In the genomic region with DNA sequence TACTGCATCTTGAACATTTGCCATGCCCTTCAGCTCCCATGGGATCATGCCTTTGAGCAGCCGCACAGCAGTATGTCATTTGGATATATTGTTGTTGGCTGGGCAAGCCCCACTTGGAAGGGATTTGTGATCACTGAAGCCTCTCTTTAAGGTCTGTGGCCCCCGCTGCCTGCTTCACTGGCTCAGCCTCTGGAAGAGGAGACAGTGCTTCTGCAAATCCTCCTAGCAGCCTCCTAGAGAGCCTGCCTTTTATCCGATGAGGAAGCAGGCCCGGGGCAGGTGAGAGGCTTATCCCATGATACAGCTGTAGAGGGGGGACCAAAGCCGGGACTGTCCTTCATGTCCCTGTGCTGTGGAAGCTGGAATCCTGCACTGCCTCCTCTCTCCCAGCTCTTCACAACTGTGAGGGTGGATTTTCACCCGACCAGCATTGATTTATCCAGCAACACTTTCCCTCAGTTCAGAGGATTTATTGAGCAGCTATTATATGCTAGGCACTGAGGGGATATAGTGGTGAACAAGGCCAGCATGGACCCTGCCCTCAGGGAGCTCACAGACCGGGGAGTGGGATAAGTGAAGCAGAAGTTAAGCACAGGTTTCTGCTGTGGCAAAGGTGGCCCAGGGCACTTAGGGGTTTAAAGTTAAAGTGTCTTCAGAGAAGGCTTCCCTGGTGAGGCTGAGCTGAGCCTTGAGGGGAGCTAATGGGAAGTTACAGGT, we compare ENCODE assay signal across 20 cellular contexts. TPM values are rescaled to one million over a fixed set of nuclear protein-coding genes. Genes with fewer than 3 reads are reported as not detected.
DNase-seq lines count a peak whose midpoint lies in the region; ATAC-seq lines count a peak whose summit lies in the region.
"Had no signal": no experiment of that assay in that cellular context is flagged by ENCODE, and none has a peak within 500 bp of the region (broad histone marks: within the 10 kb centered on the region; RNA-seq: fewer than 3 reads in every experiment).

No MANE protein-coding gene starts in this region.

- H3K4me2 ChIP-seq in neuronal stem cell (ENCODE audit: insufficient read depth, low read length, poor library complexity, severe bottlenecking) = no peak overlapping the region
- H3K4me2 ChIP-seq: KMS-11, smooth muscle cell had no signal

- no peak overlapping the region for H3K14ac ChIP-seq in neuronal stem cell (ENCODE audit: low read length)

- no peak overlapping the region for H2BK5ac ChIP-seq in neuronal stem cell (ENCODE audit: low read length)

- no peaks in the 10 kb centered on the region for H3K9me3 ChIP-seq in neuronal stem cell (replicated peaks in 1 of 2; ENCODE audit: control insufficient read depth in 2 of 2, insufficient read depth in 1 of 2, low read depth in 1 of 2, low read length in 2 of 2)
- H3K9me3 ChIP-seq: esophagus squamous epithelium, gastroesophageal sphincter had no signal

- no peak overlapping the region for H2BK120ac ChIP-seq in neuronal stem cell (ENCODE audit: low read depth, low read length)

- DNase-seq in DMS 273 (lab: John Stamatoyannopoulos, UW; ENCODE audit: unreplicated experiment) = peak; percentile 45
- DNase-seq in DMS 273 treated with DMSO at 0.1 percent for 48 hours (lab: John Stamatoyannopoulos, UW) = no peak
- peak; percentile 55 for DNase-seq in NCI-H2029 (lab: John Stamatoyannopoulos, UW)
- DNase-seq in NCI-H82 (lab: John Stamatoyannopoulos, UW) = peak; percentile 89
- DNase-seq in neuronal stem cell (ENCODE audit: low spot score) = no peak
- no peak for DNase-seq in cerebellar nuclear complex (lab: John Stamatoyannopoulos, UW)
- DNase-seq in NOMO-1 treated with DMSO at 0.1 percent for 48 hours (lab: John Stamatoyannopoulos, UW; ENCODE audit: unreplicated experiment) = no peak
- DNase-seq: CD8-positive, alpha-beta memory T cell; esophagus squamous epithelium; kidney glomerular epithelial cell; nucleus accumbens; stimulated activated CD4-positive, alpha-beta T cell treated with anti-CD3 and anti-CD28 coated beads, Interleukin-4, amount 100 ng/mL, for 1 hour; stimulated activated naive CD4-positive, alpha-beta T cell had no signal

- H2AK5ac ChIP-seq in neuronal stem cell (ENCODE audit: low read depth, low read length) = no peak overlapping the region

- peaks cover 5 to 69% (median 26%) of the 10 kb centered on the region in 3 experiments for H3K27me3 ChIP-seq in neuronal stem cell (ENCODE audit: control insufficient read depth in 3 of 3, insufficient read depth in 3 of 3, low read depth in 1 of 3, low read length in 3 of 3)

- no peak overlapping the region for H2AFZ ChIP-seq in neuronal stem cell (ENCODE audit: low read length)

- ATAC-seq in HG03460 (IDR thresholded peaks at IDR 0.05; ENCODE audit: unreplicated experiment) = no peak
- ATAC-seq: gastroesophageal sphincter had no signal

- no peak overlapping the region for H3K23ac ChIP-seq in neuronal stem cell (ENCODE audit: low read depth, low read length, poor library complexity)

- H3K36me3 ChIP-seq in neuronal stem cell (replicated peaks in 1 of 2; ENCODE audit: control insufficient read depth in 2 of 2, insufficient read depth in 2 of 2, low read length in 2 of 2) = no peaks in the 10 kb centered on the region
- H3K36me3 ChIP-seq: esophagus squamous epithelium, gastroesophageal sphincter had no signal

- no peak overlapping the region for H4K91ac ChIP-seq in neuronal stem cell (ENCODE audit: low read depth, low read length, poor library complexity)

- WGBS in neuronal stem cell (ENCODE audit: extremely low coverage in 2 of 2, insufficient read length in 2 of 2, insufficient replicate concordance in 1 of 2), 2 donors = no CpG with 5 or more reads among the region's 7 CpGs

- no peaks in the 10 kb centered on the region for H3K79me1 ChIP-seq in neuronal stem cell (ENCODE audit: low read depth, low read length)

- no peak overlapping the region for H3K9ac ChIP-seq in neuronal stem cell (ENCODE audit: low read depth, low read length, poor library complexity)
- H3K9ac ChIP-seq: KMS-11 had no signal

- H2BK15ac ChIP-seq in neuronal stem cell (ENCODE audit: low read length) = no peak overlapping the region

- no peak overlapping the region for H3K27ac ChIP-seq in neuronal stem cell (replicated peaks; ENCODE audit: low read length)
- H3K27ac ChIP-seq: 22Rv1, coronary artery, esophagus squamous epithelium, gastroesophageal sphincter, KMS-11, VCaP had no signal

- no peak overlapping the region for H3K4me3 ChIP-seq in neuronal stem cell (ENCODE audit: low read length in 2 of 2)
- H3K4me3 ChIP-seq: coronary artery, esophagus squamous epithelium, gastroesophageal sphincter, smooth muscle cell had no signal

- no peak overlapping the region for H3K4ac ChIP-seq in neuronal stem cell (ENCODE audit: low read length)

- H2BK12ac ChIP-seq in neuronal stem cell (ENCODE audit: low read length) = no peak overlapping the region

- H3K18ac ChIP-seq in neuronal stem cell (ENCODE audit: low read length) = peak overlapping the region; percentile 9

- H4K8ac ChIP-seq in neuronal stem cell (ENCODE audit: low read depth, low read length) = no peak overlapping the region

- peaks cover 0 to 4% of the 10 kb centered on the region in 2 donors for H3K4me1 ChIP-seq in neuronal stem cell (ENCODE audit: control insufficient read depth in 2 of 2, insufficient read depth in 1 of 2, low read depth in 1 of 2, low read length in 2 of 2)

RNA-seq across cellular contexts. Expression of a gene that starts 3.9 kb away (rescaled TPM):
- not detected for polyA plus RNA-seq in neuronal stem cell (2013, experiment 1 of 2)
- 0.04 TPM for polyA plus RNA-seq in neuronal stem cell (2013, experiment 2 of 2)
- polyA plus RNA-seq: CD8-positive, alpha-beta memory T cell had no signal

RNA-seq across cellular contexts. Expression of a gene that starts 14.4 kb away (rescaled TPM):
- not detected for polyA plus RNA-seq in neuronal stem cell (2013, experiment 1 of 2)
- polyA plus RNA-seq in neuronal stem cell (2013, experiment 2 of 2) = 0.01 TPM
- polyA plus RNA-seq: CD8-positive, alpha-beta memory T cell; smooth muscle cell had no signal

RNA-seq across cellular contexts. Expression of a gene that starts 55.1 kb away (rescaled TPM):
- 17.1 TPM for polyA plus RNA-seq in neuronal stem cell (2013, experiment 1 of 2)
- polyA plus RNA-seq in neuronal stem cell (2013, experiment 2 of 2) = 16.2 TPM
- polyA plus RNA-seq: CD8-positive, alpha-beta memory T cell had no signal

Comparison
In these comparisons a context has a peak if more than half of its experiments do, and no peak if none do; other contexts are left out.
1. DNase-seq: peak in DMS 273 (single experiment), NCI-H2029 (single experiment) and NCI-H82 (single experiment); none in DMS 273 treated with DMSO at 0.1 percent for 48 hours (single experiment), neuronal stem cell (single experiment), cerebellar nuclear complex (0 of 2) and NOMO-1 treated with DMSO at 0.1 percent for 48 hours (single experiment).